ENCODE assay signal across 8 cellular contexts in genomic region chr3:14452676-14453367, GRCh38. TPM values are rescaled to one million over a fixed set of nuclear protein-coding genes. Genes with fewer than 3 reads are reported as not detected.
A peak's percentile ranks its signal among the peaks of the same experiment; 100 is the strongest.
DNase-seq lines count a peak whose midpoint lies in the region; ATAC-seq and TF ChIP-seq lines count a peak whose summit lies in the region.

No MANE protein-coding gene starts in this region.

- H4K20me1 ChIP-seq in smooth muscle cell (ENCODE audit: low read depth) (no peaks in the 10 kb centered on the region), MM.1S (ENCODE audit: insufficient read depth, low read length) (no peaks in the 10 kb centered on the region)

- peak overlapping the region; percentile 83 for H3K9ac ChIP-seq in smooth muscle cell (ENCODE audit: low read depth)
- H3K9ac ChIP-seq in MM.1S (ENCODE audit: low read length) = no peak overlapping the region

- in situ Hi-C loops in astrocyte of the cerebellum (cut with HindIII; ENCODE audit: low sequenced_read_pairs) = loop anchor here (5.0 to 25.0 kb wide), 2 partner anchors 51 to 166 kb away; partner anchors contain the start of gene SLC6A6

- H3K9me3 ChIP-seq in smooth muscle cell (replicated peaks; ENCODE audit: low read depth) (no peaks in the 10 kb centered on the region), MM.1S (replicated peaks; ENCODE audit: insufficient read depth, low read length) (no peaks in the 10 kb centered on the region)

- 25% methylated on average over 25 of the region's 25 CpGs for WGBS in smooth muscle cell (ENCODE audit: low lambda C conversion rate)

- H3K4me1 ChIP-seq in smooth muscle cell (ENCODE audit: low read depth) (no peaks in the 10 kb centered on the region), MM.1S (ENCODE audit: low read length) (no peaks in the 10 kb centered on the region)

- no peaks in the 10 kb centered on the region for H3K9me2 ChIP-seq in MM.1S (replicated peaks; ENCODE audit: insufficient read depth, low read length)

- ATAC-seq in GM18870 (IDR thresholded peaks at IDR 0.05; ENCODE audit: unreplicated experiment) (no peak), GM19467 (IDR thresholded peaks at IDR 0.05; ENCODE audit: unreplicated experiment) (no peak)

- H3K27ac ChIP-seq in smooth muscle cell (ENCODE audit: low read depth) (peak overlapping the region; percentile 95), MM.1S (ENCODE audit: low read length) (no peak overlapping the region)

- peaks cover 10% of the 10 kb centered on the region for H3F3A ChIP-seq in smooth muscle cell (ENCODE audit: low read depth)
- H3F3A ChIP-seq in MM.1S (ENCODE audit: insufficient read depth, low read length) = no peaks in the 10 kb centered on the region

- peak overlapping the region; percentile 49 for H3K4me2 ChIP-seq in smooth muscle cell
- H3K4me2 ChIP-seq in MM.1S (ENCODE audit: low read depth, low read length) = no peak overlapping the region

- H3K4me3 ChIP-seq in astrocyte of the cerebellum (ENCODE audit: low read depth, low read length) (no peak overlapping the region), smooth muscle cell (no peak overlapping the region), MM.1S (ENCODE audit: low read length) (no peak overlapping the region)

- H3K36me3 ChIP-seq in smooth muscle cell (ENCODE audit: low read depth) (peaks cover 4% of the 10 kb centered on the region), MM.1S (replicated peaks; ENCODE audit: insufficient read depth, low read length) (no peaks in the 10 kb centered on the region)

- no peaks in the 10 kb centered on the region for H3K27me3 ChIP-seq in smooth muscle cell (ENCODE audit: low read depth)
- no peaks in the 10 kb centered on the region for H3K27me3 ChIP-seq in MM.1S (replicated peaks; ENCODE audit: insufficient read depth, low read length)

- TF ChIP-seq CTCF in astrocyte of the cerebellum (IDR thresholded peaks at IDR 0.05; ENCODE audit: low read depth, low read length, missing control alignments) = peak; percentile 11
- TF ChIP-seq CTCF in smooth muscle cell (IDR thresholded peaks at IDR 0.05; ENCODE audit: borderline replicate concordance, insufficient read depth, poor library complexity, severe bottlenecking) = no peak
- TF ChIP-seq CTCF in MM.1S (IDR thresholded peaks at IDR 0.05; ENCODE audit: low read length) = no peak

- H2AFZ ChIP-seq in smooth muscle cell (ENCODE audit: low read depth) = no peak overlapping the region
- H2AFZ ChIP-seq in MM.1S (ENCODE audit: low read length) = no peak overlapping the region

- peak; percentile 95 for DNase-seq in M059J (ENCODE audit: low read depth)
- peak; percentile 99 for DNase-seq in astrocyte of the cerebellum (ENCODE audit: low read depth)
- DNase-seq in iris pigment epithelial cell (ENCODE audit: low read depth) = peak; percentile 96
- DNase-seq in smooth muscle cell (lab: John Stamatoyannopoulos, UW; ENCODE audit: unreplicated experiment) = peak; percentile 67
- DNase-seq in NCI-H524 treated with DMSO at 0.1 percent for 48 hours (lab: John Stamatoyannopoulos, UW) = no peak
- no peak for DNase-seq in MM.1S

- H3K79me2 ChIP-seq in smooth muscle cell (ENCODE audit: low read depth) (no peaks in the 10 kb centered on the region), MM.1S (ENCODE audit: low read length) (no peaks in the 10 kb centered on the region)

RNA-seq across cellular contexts. Expression of gene SLC6A6, which starts 50.4 kb away (rescaled TPM):
- 24.6 and 43.3 TPM in 2 replicates for total RNA-seq in M059J (2014; rRNA removed; shearing (Covaris generic))
- total RNA-seq in smooth muscle cell = 11.7 and 13.9 TPM in 2 replicates
- polyA plus RNA-seq in smooth muscle cell = 8.5 and 9.4 TPM in 2 replicates

Comparison
In these comparisons a context has a peak if more than half of its experiments do, and no peak if none do; other contexts are left out.
1. DNase-seq: peak in M059J (single experiment), astrocyte of the cerebellum (single experiment), iris pigment epithelial cell (single experiment) and smooth muscle cell (single experiment); none in NCI-H524 treated with DMSO at 0.1 percent for 48 hours (single experiment) and MM.1S (single experiment).